9 cellular contexts compared by ENCODE assay signal in the genomic region with DNA sequence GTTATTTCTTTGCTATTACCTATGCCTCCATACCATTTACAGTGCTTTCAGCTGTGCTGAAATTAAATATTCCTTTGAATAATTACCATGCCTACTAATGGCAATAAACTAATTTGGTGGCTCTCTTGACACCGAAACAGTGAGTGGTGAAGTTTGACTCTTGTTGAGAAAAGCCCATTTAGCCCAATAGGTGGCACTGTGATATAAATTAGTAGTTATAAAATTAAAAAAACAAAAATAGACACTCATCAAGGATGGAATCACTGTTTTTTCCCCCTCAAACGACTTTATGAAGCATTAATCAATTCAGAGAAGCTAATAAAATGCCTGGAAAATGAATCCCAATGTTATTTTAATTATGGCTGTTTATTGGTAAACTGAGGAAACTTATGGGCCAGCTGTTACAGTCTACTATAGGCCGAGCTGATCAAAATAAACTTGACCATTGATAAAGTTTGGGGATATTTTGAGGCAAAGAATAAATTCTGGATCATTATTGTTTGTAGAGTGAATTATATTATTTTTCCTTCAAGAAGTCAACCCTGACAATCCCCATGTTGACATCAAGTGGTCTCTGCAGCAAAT.
A peak's percentile ranks its signal among the peaks of the same experiment; 100 is the strongest.
DNase-seq lines count a peak whose midpoint lies in the region; ATAC-seq and TF ChIP-seq lines count a peak whose summit lies in the region.
"Had no signal": no experiment of that assay in that cellular context is flagged by ENCODE, and none has a peak within 500 bp of the region (broad histone marks: within the 10 kb centered on the region; RNA-seq: fewer than 3 reads in every experiment).

No MANE protein-coding gene starts in this region.

- no peak overlapping the region for H3K4me3 Mint-ChIP-seq in nephron
- no peak overlapping the region for H3K4me3 Mint-ChIP-seq in activated T-helper 1 cell treated with anti-CD3 and anti-CD28 coated beads, Interleukin-12 subunit alpha, Interleukin-12 subunit beta, Interleukin-2, Interleukin-4 antibody, amounts not matched to agents 30 ng/mL and 10 ng/mL and 1 ng/mL, durations not matched to agents 14 hours and 24 hours and 36 hours
- H3K4me3 Mint-ChIP-seq: dendritic cell treated with granulocyte-macrophage colony-stimulating factor and Interleukin-4, amounts not matched to agents 40 ng/mL and 50 ng/mL, for 4 days had no signal

- no peaks in the 10 kb centered on the region for H3K27me3 Mint-ChIP-seq in nephron (ENCODE audit: low read depth)
- H3K27me3 Mint-ChIP-seq in activated T-helper 1 cell treated with anti-CD3 and anti-CD28 coated beads, Interleukin-12 subunit alpha, Interleukin-12 subunit beta, Interleukin-2, Interleukin-4 antibody, amounts not matched to agents 30 ng/mL and 10 ng/mL and 1 ng/mL, durations not matched to agents 14 hours and 24 hours and 36 hours (ENCODE audit: insufficient read depth) = peaks cover 6% of the 10 kb centered on the region
- H3K27me3 Mint-ChIP-seq: dendritic cell treated with granulocyte-macrophage colony-stimulating factor and Interleukin-4, amounts not matched to agents 40 ng/mL and 50 ng/mL, for 4 days had no signal

- H3K9me3 Mint-ChIP-seq in nephron = no peaks in the 10 kb centered on the region
- H3K9me3 Mint-ChIP-seq in activated T-helper 1 cell treated with anti-CD3 and anti-CD28 coated beads, Interleukin-12 subunit alpha, Interleukin-12 subunit beta, Interleukin-2, Interleukin-4 antibody, amounts not matched to agents 30 ng/mL and 10 ng/mL and 1 ng/mL, durations not matched to agents 14 hours and 24 hours and 36 hours = no peaks in the 10 kb centered on the region
- H3K9me3 Mint-ChIP-seq: dendritic cell treated with granulocyte-macrophage colony-stimulating factor and Interleukin-4, amounts not matched to agents 40 ng/mL and 50 ng/mL, for 4 days had no signal

- intact Hi-C loops in body of pancreas (cut with DNase I) = no loop called here
- intact Hi-C loops in tibial artery (cut with DNase I; ENCODE audit: low total_unique reads) = no loop called here
- intact Hi-C loops in activated T-helper 1 cell treated with anti-CD3 and anti-CD28 coated beads, Interleukin-12 subunit alpha, Interleukin-12 subunit beta, Interleukin-2, Interleukin-4 antibody, amounts not matched to agents 30 ng/mL and 10 ng/mL and 1 ng/mL, durations not matched to agents 14 hours and 24 hours and 36 hours (cut with micrococcal nuclease) = no loop called here
- intact Hi-C loops in mucosa of descending colon (cut with DNase I, micrococcal nuclease) = no loop called here

- WGBS in body of pancreas, 2 donors = 32 to 41% methylated on average over 3 of the region's 3 CpGs

- H3K4me1 Mint-ChIP-seq in nephron = no peaks in the 10 kb centered on the region
- H3K4me1 Mint-ChIP-seq in activated T-helper 1 cell treated with anti-CD3 and anti-CD28 coated beads, Interleukin-12 subunit alpha, Interleukin-12 subunit beta, Interleukin-2, Interleukin-4 antibody, amounts not matched to agents 30 ng/mL and 10 ng/mL and 1 ng/mL, durations not matched to agents 14 hours and 24 hours and 36 hours (ENCODE audit: low read depth) = no peaks in the 10 kb centered on the region

- no peak for ATAC-seq in body of pancreas
- no peak for ATAC-seq in HG02981 (IDR thresholded peaks at IDR 0.05; ENCODE audit: unreplicated experiment)
- ATAC-seq in mucosa of descending colon = no peak

- no peaks in the 10 kb centered on the region for H3K4me1 ChIP-seq in body of pancreas
- H3K4me1 ChIP-seq in tibial artery = no peaks in the 10 kb centered on the region
- H3K4me1 ChIP-seq in mucosa of descending colon (ENCODE audit: low read depth) = no peaks in the 10 kb centered on the region

- H3K4me3 ChIP-seq in body of pancreas = no peak overlapping the region
- H3K4me3 ChIP-seq in tibial artery = no peak overlapping the region
- H3K4me3 ChIP-seq in mucosa of descending colon = no peak overlapping the region

- peak; percentile 1 for DNase-seq in G401 (ENCODE audit: low spot score)
- peak; percentile 33 for DNase-seq in NCI-H1105 treated with DMSO at 0.1 percent for 48 hours (lab: John Stamatoyannopoulos, UW)
- no peak for DNase-seq in body of pancreas
- no peak for DNase-seq in tibial artery
- DNase-seq in activated T-helper 1 cell treated with anti-CD3 and anti-CD28 coated beads, Interleukin-12 subunit alpha, Interleukin-12 subunit beta, Interleukin-2, Interleukin-4 antibody, amounts not matched to agents 30 ng/mL and 10 ng/mL and 1 ng/mL, durations not matched to agents 14 hours and 24 hours and 36 hours (ENCODE audit: low spot score) = no peak
- DNase-seq in mucosa of descending colon = no peak

- H3K36me3 ChIP-seq in body of pancreas (replicated peaks in 1 of 2; ENCODE audit: insufficient read depth in 1 of 2, low read depth in 2 of 2) (no peaks in the 10 kb centered on the region), tibial artery (no peaks in the 10 kb centered on the region), mucosa of descending colon (ENCODE audit: low read depth) (no peaks in the 10 kb centered on the region)

- H3K27ac ChIP-seq in body of pancreas (no peak overlapping the region), tibial artery (no peak overlapping the region)

- TF ChIP-seq POLR2A in body of pancreas (IDR thresholded peaks at IDR 0.05) = no peak

- no peak overlapping the region for H3K27ac Mint-ChIP-seq in nephron
- H3K27ac Mint-ChIP-seq in activated T-helper 1 cell treated with anti-CD3 and anti-CD28 coated beads, Interleukin-12 subunit alpha, Interleukin-12 subunit beta, Interleukin-2, Interleukin-4 antibody, amounts not matched to agents 30 ng/mL and 10 ng/mL and 1 ng/mL, durations not matched to agents 14 hours and 24 hours and 36 hours = no peak overlapping the region
- H3K27ac Mint-ChIP-seq: dendritic cell treated with granulocyte-macrophage colony-stimulating factor and Interleukin-4, amounts not matched to agents 40 ng/mL and 50 ng/mL, for 4 days had no signal

- H3K36me3 Mint-ChIP-seq in nephron (ENCODE audit: low read depth) = no peaks in the 10 kb centered on the region
- no peaks in the 10 kb centered on the region for H3K36me3 Mint-ChIP-seq in activated T-helper 1 cell treated with anti-CD3 and anti-CD28 coated beads, Interleukin-12 subunit alpha, Interleukin-12 subunit beta, Interleukin-2, Interleukin-4 antibody, amounts not matched to agents 30 ng/mL and 10 ng/mL and 1 ng/mL, durations not matched to agents 14 hours and 24 hours and 36 hours (ENCODE audit: low read depth)

- TF ChIP-seq CTCF in body of pancreas (IDR thresholded peaks at IDR 0.05) = peak in 6 of 7 experiments; percentile 38 to 61 (median 45)
- peak; percentile 64 to 67 (median 66) for TF ChIP-seq CTCF in nephron (IDR thresholded peaks at IDR 0.05; ENCODE audit: unreplicated experiment in 3 of 3)
- TF ChIP-seq CTCF in tibial artery (IDR thresholded peaks at IDR 0.05) = no peak
- no peak for TF ChIP-seq CTCF in mucosa of descending colon (IDR thresholded peaks at IDR 0.05)

- in situ Hi-C loops in G401 (cut with HindIII; ENCODE audit: low sequenced_read_pairs) = no loop called here

- H3K9me3 ChIP-seq in body of pancreas (no peaks in the 10 kb centered on the region), tibial artery (no peaks in the 10 kb centered on the region), mucosa of descending colon (no peaks in the 10 kb centered on the region)

- no peaks in the 10 kb centered on the region for H3K27me3 ChIP-seq in body of pancreas
- peaks cover 0 to 6% of the 10 kb centered on the region in 2 donors for H3K27me3 ChIP-seq in tibial artery

Comparison
In these comparisons a context has a peak if more than half of its experiments do, and no peak if none do; other contexts are left out.
1. DNase-seq: peak in G401 (single experiment) and NCI-H1105 treated with DMSO at 0.1 percent for 48 hours (single experiment); none in body of pancreas (0 of 4), tibial artery (0 of 2), activated T-helper 1 cell treated with anti-CD3 and anti-CD28 coated beads, Interleukin-12 subunit alpha, Interleukin-12 subunit beta, Interleukin-2, Interleukin-4 antibody, amounts not matched to agents 30 ng/mL and 10 ng/mL and 1 ng/mL, durations not matched to agents 14 hours and 24 hours and 36 hours (single experiment) and mucosa of descending colon (0 of 3).
2. CTCF ChIP-seq: peak in body of pancreas (6 of 7) and nephron (3 of 3); none in tibial artery (0 of 2) and mucosa of descending colon (single experiment).